32 cellular contexts compared by ENCODE assay signal in genomic region chr7:101319401-101319800, GRCh38. TPM values are rescaled to one million over a fixed set of nuclear protein-coding genes. Genes with fewer than 3 reads are reported as not detected.
"Had no signal": no experiment of that assay in that cellular context is flagged by ENCODE, and none has a peak within 500 bp of the region (broad histone marks: within the 10 kb centered on the region; RNA-seq: fewer than 3 reads in every experiment).

No MANE protein-coding gene starts in this region.

- H3K27me3 Mint-ChIP-seq: activated B cell treated with CpG ODN at 0.5 μM for 24 hours; activated CD8-positive, alpha-beta T cell treated with anti-CD3 and anti-CD28 coated beads for 36 hours; activated naive CD8-positive, alpha-beta T cell treated with anti-CD3 and anti-CD28 coated beads for 36 hours; activated T-cell treated with anti-CD3 and anti-CD28 coated beads, Interleukin-2, amount 50 U/mL, for 24 hours; central memory CD8-positive, alpha-beta T cell had no signal

- H3K9me3 Mint-ChIP-seq: activated B cell treated with CpG ODN at 0.5 μM for 24 hours; activated CD8-positive, alpha-beta T cell treated with anti-CD3 and anti-CD28 coated beads for 36 hours; activated naive CD8-positive, alpha-beta T cell treated with anti-CD3 and anti-CD28 coated beads for 36 hours; activated T-cell treated with anti-CD3 and anti-CD28 coated beads, Interleukin-2, amount 50 U/mL, for 24 hours; central memory CD8-positive, alpha-beta T cell had no signal

- H3K36me3 ChIP-seq: Peyer's patch had no signal

- DNase-seq: activated B cell treated with CpG ODN at 0.5 μM for 24 hours; activated CD4-positive, alpha-beta T cell treated with anti-CD3 and anti-CD28 coated beads for 1 hour; activated CD4-positive, alpha-beta T cell treated with anti-CD3 and anti-CD28 coated beads for 48 hours; activated CD8-positive, alpha-beta T cell treated with anti-CD3 and anti-CD28 coated beads for 36 hours; activated effector memory CD4-positive, alpha-beta T cell treated with Interleukin-2 at 50 U/mL for 16 hours; activated naive CD4-positive, alpha-beta T cell; activated naive CD4-positive, alpha-beta T cell treated with anti-CD3 and anti-CD28 coated beads, Interleukin-2, amount 50 U/mL, for 16 hours; activated naive CD8-positive, alpha-beta T cell treated with anti-CD3 and anti-CD28 coated beads for 36 hours; activated T-cell treated with anti-CD3 and anti-CD28 coated beads, Interleukin-2, amount 50 U/mL, for 24 hours; amniotic stem cell; NCI-H1105; NCI-H1417 treated with DMSO at 0.1 percent for 48 hours; NCI-H187 treated with DMSO at 0.1 percent for 48 hours; NCI-H2081 treated with DMSO at 0.1 percent for 48 hours; NCI-H226; NCI-H446 treated with DMSO at 0.1 percent for 48 hours; NCI-H524; NCI-H69; NCI-H82; PC-3; Peyer's patch; Right ventricle myocardium superior; SW 1271; T-helper 1 cell; T-helper 2 cell; T-helper 9 cell had no signal

- ATAC-seq: activated CD8-positive, alpha-beta T cell treated with anti-CD3 and anti-CD28 coated beads for 36 hours; PC-3 had no signal

- H3K4me3 ChIP-seq: cardiac muscle cell, Peyer's patch had no signal

- H3K27me3 ChIP-seq: cardiac muscle cell, Peyer's patch had no signal

- H3K9ac ChIP-seq: KMS-11 had no signal

- H3K27ac ChIP-seq: cardiac muscle cell, KMS-11, Peyer's patch, VCaP had no signal

- H3K4me3 Mint-ChIP-seq: activated B cell treated with CpG ODN at 0.5 μM for 24 hours; activated CD8-positive, alpha-beta T cell treated with anti-CD3 and anti-CD28 coated beads for 36 hours; activated naive CD8-positive, alpha-beta T cell treated with anti-CD3 and anti-CD28 coated beads for 36 hours; activated T-cell treated with anti-CD3 and anti-CD28 coated beads, Interleukin-2, amount 50 U/mL, for 24 hours; central memory CD8-positive, alpha-beta T cell had no signal

- H3K4me2 ChIP-seq: KMS-11 had no signal

- H3K27ac Mint-ChIP-seq: activated B cell treated with CpG ODN at 0.5 μM for 24 hours; activated CD8-positive, alpha-beta T cell treated with anti-CD3 and anti-CD28 coated beads for 36 hours; activated T-cell treated with anti-CD3 and anti-CD28 coated beads, Interleukin-2, amount 50 U/mL, for 24 hours had no signal

- H3K9me3 ChIP-seq: Peyer's patch had no signal

RNA-seq across cellular contexts. Expression of gene COL26A1, which starts 43.3 kb away (rescaled TPM):
- total RNA-seq: activated B cell treated with CpG ODN at 0.5 μM for 24 hours; activated CD8-positive, alpha-beta T cell treated with anti-CD3 and anti-CD28 coated beads for 36 hours; activated naive CD8-positive, alpha-beta T cell treated with anti-CD3 and anti-CD28 coated beads for 36 hours; aorta; MCF 10A; PC-3; Peyer's patch; Right ventricle myocardium superior had no signal
- polyA plus RNA-seq: aorta had no signal
